1 cellular context compared by ENCODE assay signal in the genomic region with DNA sequence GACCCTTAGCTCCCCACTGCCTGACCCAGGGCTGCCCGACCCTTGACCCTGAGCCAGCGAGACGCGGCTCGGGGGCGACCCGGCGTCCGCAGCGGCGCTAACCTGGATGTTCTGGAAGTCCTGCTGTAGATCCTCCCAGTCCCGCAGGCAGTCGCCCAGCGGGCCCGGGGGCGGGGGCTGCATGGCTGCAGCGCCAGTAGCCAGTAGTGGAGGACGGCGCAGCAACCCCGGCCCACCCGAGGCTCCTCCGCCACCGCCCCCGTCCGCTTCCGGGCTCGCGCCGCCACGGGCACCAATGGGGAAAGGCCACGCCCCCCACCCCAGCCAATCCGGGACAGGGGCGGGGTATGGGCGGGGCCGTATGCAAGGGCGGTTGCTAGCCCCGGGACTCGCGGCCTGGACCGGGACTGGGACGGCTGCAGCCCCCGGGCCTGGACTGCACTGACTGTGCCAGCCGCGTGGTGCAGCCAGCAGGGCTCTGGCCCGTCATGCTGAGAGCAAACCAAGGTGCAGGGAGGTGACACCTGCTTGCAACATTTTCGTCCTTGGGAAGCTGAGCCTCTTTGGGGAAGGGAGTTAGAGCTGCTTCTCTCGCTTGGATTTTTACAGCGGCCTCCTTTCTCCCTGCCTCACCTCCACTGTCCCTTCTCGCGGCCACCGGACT.
TF ChIP-seq lines count a peak whose summit lies in the region.

A gene (minus strand): TSS at position 208 of the 664 bp plus-strand sequence. CDS start 25 bp downstream, at position 183.

TF ChIP-seq in HepG2, 621 proteins besides CTCF, POLR2A, EP300 and RAD21 (continued from another document and continues in another):
- TF ChIP-seq, protein P1, sequence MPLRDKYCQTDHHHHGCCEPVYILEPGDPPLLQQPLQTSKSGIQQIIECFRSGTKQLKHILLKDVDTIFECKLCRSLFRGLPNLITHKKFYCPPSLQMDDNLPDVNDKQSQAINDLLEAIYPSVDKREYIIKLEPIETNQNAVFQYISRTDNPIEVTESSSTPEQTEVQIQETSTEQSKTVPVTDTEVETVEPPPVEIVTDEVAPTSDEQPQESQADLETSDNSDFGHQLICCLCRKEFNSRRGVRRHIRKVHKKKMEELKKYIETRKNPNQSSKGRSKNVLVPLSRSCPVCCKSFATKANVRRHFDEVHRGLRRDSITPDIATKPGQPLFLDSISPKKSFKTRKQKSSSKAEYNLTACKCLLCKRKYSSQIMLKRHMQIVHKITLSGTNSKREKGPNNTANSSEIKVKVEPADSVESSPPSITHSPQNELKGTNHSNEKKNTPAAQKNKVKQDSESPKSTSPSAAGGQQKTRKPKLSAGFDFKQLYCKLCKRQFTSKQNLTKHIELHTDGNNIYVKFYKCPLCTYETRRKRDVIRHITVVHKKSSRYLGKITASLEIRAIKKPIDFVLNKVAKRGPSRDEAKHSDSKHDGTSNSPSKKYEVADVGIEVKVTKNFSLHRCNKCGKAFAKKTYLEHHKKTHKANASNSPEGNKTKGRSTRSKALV (CRISPR knock-in tag; IDR thresholded peaks at IDR 0.05) = no peak
- TF ChIP-seq NAIF1 (CRISPR knock-in tag; IDR thresholded peaks at IDR 0.05; ENCODE audit: borderline replicate concordance) (no peak), MAFF (IDR thresholded peaks at IDR 0.05; ENCODE audit: low read depth, low read length) (no peak), ZNF605 (CRISPR knock-in tag; IDR thresholded peaks at IDR 0.05) (peak; percentile 87), RARA (CRISPR knock-in tag; IDR thresholded peaks at IDR 0.05) (0 out of 2 replicates have a peak, but pooled peaks have one; percentile 4), JUND (CRISPR knock-in tag; IDR thresholded peaks at IDR 0.05) (no peak), MAFG (CRISPR knock-in tag; IDR thresholded peaks at IDR 0.05) (no peak), ZNF101 (CRISPR knock-in tag; IDR thresholded peaks at IDR 0.05; ENCODE audit: borderline replicate concordance, low read depth) (no peak), ZNF33A (CRISPR knock-in tag; IDR thresholded peaks at IDR 0.05; ENCODE audit: borderline replicate concordance) (no peak), ZSCAN20 (CRISPR knock-in tag; IDR thresholded peaks at IDR 0.05; ENCODE audit: borderline replicate concordance) (no peak), CREM (IDR thresholded peaks at IDR 0.05) (no peak), CREM (CRISPR knock-in tag; IDR thresholded peaks at IDR 0.05) (no peak), ZSCAN25 (CRISPR knock-in tag; IDR thresholded peaks at IDR 0.05) (peak; percentile 70), SOX13 (IDR thresholded peaks at IDR 0.05) (no peak), SOX13 (CRISPR knock-in tag; conservative IDR thresholded peaks at IDR 0.05 in 1 of 2, IDR thresholded peaks at IDR 0.05 in 1 of 2) (peak in 1 of 2 experiments; percentile 26; a peak in 1 of 4 replicates), FIP1L1 (IDR thresholded peaks at IDR 0.05; ENCODE audit: borderline replicate concordance, insufficient read depth, low read depth, low read length) (no peak), ZNF30 (CRISPR knock-in tag; IDR thresholded peaks at IDR 0.05) (no peak), ZNF484 (CRISPR knock-in tag; IDR thresholded peaks at IDR 0.05; ENCODE audit: borderline replicate concordance, low read depth) (no peak), ZNF329 (CRISPR knock-in tag; IDR thresholded peaks at IDR 0.05; ENCODE audit: low read depth) (peak; percentile 48; the same call in 1 of the 2 replicates)
- TF ChIP-seq, protein P2, sequence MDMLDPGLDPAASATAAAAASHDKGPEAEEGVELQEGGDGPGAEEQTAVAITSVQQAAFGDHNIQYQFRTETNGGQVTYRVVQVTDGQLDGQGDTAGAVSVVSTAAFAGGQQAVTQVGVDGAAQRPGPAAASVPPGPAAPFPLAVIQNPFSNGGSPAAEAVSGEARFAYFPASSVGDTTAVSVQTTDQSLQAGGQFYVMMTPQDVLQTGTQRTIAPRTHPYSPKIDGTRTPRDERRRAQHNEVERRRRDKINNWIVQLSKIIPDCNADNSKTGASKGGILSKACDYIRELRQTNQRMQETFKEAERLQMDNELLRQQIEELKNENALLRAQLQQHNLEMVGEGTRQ (IDR thresholded peaks at IDR 0.05; ENCODE audit: low read depth, low read length) = no peak
- TF ChIP-seq, protein P2 (CRISPR knock-in tag; IDR thresholded peaks at IDR 0.05; ENCODE audit: borderline replicate concordance) = peak; percentile 58; the same call in 1 of the 2 replicates
- TF ChIP-seq, protein P3, sequence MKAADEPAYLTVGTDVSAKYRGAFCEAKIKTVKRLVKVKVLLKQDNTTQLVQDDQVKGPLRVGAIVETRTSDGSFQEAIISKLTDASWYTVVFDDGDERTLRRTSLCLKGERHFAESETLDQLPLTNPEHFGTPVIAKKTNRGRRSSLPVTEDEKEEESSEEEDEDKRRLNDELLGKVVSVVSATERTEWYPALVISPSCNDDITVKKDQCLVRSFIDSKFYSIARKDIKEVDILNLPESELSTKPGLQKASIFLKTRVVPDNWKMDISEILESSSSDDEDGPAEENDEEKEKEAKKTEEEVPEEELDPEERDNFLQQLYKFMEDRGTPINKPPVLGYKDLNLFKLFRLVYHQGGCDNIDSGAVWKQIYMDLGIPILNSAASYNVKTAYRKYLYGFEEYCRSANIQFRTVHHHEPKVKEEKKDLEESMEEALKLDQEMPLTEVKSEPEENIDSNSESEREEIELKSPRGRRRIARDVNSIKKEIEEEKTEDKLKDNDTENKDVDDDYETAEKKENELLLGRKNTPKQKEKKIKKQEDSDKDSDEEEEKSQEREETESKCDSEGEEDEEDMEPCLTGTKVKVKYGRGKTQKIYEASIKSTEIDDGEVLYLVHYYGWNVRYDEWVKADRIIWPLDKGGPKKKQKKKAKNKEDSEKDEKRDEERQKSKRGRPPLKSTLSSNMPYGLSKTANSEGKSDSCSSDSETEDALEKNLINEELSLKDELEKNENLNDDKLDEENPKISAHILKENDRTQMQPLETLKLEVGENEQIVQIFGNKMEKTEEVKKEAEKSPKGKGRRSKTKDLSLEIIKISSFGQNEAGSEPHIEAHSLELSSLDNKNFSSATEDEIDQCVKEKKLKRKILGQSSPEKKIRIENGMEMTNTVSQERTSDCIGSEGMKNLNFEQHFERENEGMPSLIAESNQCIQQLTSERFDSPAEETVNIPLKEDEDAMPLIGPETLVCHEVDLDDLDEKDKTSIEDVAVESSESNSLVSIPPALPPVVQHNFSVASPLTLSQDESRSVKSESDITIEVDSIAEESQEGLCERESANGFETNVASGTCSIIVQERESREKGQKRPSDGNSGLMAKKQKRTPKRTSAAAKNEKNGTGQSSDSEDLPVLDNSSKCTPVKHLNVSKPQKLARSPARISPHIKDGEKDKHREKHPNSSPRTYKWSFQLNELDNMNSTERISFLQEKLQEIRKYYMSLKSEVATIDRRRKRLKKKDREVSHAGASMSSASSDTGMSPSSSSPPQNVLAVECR (CRISPR knock-in tag; IDR thresholded peaks at IDR 0.05; ENCODE audit: borderline replicate concordance) = peak; percentile 91
- TF ChIP-seq, protein P4, sequence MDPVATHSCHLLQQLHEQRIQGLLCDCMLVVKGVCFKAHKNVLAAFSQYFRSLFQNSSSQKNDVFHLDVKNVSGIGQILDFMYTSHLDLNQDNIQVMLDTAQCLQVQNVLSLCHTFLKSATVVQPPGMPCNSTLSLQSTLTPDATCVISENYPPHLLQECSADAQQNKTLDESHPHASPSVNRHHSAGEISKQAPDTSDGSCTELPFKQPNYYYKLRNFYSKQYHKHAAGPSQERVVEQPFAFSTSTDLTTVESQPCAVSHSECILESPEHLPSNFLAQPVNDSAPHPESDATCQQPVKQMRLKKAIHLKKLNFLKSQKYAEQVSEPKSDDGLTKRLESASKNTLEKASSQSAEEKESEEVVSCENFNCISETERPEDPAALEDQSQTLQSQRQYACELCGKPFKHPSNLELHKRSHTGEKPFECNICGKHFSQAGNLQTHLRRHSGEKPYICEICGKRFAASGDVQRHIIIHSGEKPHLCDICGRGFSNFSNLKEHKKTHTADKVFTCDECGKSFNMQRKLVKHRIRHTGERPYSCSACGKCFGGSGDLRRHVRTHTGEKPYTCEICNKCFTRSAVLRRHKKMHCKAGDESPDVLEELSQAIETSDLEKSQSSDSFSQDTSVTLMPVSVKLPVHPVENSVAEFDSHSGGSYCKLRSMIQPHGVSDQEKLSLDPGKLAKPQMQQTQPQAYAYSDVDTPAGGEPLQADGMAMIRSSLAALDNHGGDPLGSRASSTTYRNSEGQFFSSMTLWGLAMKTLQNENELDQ (CRISPR knock-in tag; IDR thresholded peaks at IDR 0.05; ENCODE audit: borderline replicate concordance) = no peak; the same call in 1 of the 2 replicates
- TF ChIP-seq, protein P5, sequence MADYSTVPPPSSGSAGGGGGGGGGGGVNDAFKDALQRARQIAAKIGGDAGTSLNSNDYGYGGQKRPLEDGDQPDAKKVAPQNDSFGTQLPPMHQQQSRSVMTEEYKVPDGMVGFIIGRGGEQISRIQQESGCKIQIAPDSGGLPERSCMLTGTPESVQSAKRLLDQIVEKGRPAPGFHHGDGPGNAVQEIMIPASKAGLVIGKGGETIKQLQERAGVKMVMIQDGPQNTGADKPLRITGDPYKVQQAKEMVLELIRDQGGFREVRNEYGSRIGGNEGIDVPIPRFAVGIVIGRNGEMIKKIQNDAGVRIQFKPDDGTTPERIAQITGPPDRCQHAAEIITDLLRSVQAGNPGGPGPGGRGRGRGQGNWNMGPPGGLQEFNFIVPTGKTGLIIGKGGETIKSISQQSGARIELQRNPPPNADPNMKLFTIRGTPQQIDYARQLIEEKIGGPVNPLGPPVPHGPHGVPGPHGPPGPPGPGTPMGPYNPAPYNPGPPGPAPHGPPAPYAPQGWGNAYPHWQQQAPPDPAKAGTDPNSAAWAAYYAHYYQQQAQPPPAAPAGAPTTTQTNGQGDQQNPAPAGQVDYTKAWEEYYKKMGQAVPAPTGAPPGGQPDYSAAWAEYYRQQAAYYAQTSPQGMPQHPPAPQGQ (CRISPR knock-in tag; IDR thresholded peaks at IDR 0.05; ENCODE audit: borderline replicate concordance) = no peak
- TF ChIP-seq, protein P6, sequence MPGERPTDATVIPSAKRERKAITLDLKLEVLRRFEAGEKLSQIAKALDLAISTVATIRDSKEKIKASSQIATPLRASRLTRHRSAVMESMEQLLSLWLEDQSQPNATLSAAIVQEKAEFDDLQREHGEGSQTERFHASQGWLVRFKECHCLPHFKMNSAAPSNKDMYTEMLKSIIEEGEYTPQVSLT (CRISPR knock-in tag; IDR thresholded peaks at IDR 0.05; ENCODE audit: borderline replicate concordance, low read depth) = no peak
- TF ChIP-seq, protein P7, sequence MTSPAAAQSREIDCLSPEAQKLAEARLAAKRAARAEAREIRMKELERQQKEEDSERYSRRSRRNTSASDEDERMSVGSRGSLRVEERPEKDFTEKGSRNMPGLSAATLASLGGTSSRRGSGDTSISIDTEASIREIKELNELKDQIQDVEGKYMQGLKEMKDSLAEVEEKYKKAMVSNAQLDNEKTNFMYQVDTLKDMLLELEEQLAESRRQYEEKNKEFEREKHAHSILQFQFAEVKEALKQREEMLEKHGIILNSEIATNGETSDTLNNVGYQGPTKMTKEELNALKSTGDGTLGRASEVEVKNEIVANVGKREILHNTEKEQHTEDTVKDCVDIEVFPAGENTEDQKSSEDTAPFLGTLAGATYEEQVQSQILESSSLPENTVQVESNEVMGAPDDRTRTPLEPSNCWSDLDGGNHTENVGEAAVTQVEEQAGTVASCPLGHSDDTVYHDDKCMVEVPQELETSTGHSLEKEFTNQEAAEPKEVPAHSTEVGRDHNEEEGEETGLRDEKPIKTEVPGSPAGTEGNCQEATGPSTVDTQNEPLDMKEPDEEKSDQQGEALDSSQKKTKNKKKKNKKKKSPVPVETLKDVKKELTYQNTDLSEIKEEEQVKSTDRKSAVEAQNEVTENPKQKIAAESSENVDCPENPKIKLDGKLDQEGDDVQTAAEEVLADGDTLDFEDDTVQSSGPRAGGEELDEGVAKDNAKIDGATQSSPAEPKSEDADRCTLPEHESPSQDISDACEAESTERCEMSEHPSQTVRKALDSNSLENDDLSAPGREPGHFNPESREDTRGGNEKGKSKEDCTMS (CRISPR knock-in tag; conservative IDR thresholded peaks at IDR 0.05) = no peak
- TF ChIP-seq, protein P8, sequence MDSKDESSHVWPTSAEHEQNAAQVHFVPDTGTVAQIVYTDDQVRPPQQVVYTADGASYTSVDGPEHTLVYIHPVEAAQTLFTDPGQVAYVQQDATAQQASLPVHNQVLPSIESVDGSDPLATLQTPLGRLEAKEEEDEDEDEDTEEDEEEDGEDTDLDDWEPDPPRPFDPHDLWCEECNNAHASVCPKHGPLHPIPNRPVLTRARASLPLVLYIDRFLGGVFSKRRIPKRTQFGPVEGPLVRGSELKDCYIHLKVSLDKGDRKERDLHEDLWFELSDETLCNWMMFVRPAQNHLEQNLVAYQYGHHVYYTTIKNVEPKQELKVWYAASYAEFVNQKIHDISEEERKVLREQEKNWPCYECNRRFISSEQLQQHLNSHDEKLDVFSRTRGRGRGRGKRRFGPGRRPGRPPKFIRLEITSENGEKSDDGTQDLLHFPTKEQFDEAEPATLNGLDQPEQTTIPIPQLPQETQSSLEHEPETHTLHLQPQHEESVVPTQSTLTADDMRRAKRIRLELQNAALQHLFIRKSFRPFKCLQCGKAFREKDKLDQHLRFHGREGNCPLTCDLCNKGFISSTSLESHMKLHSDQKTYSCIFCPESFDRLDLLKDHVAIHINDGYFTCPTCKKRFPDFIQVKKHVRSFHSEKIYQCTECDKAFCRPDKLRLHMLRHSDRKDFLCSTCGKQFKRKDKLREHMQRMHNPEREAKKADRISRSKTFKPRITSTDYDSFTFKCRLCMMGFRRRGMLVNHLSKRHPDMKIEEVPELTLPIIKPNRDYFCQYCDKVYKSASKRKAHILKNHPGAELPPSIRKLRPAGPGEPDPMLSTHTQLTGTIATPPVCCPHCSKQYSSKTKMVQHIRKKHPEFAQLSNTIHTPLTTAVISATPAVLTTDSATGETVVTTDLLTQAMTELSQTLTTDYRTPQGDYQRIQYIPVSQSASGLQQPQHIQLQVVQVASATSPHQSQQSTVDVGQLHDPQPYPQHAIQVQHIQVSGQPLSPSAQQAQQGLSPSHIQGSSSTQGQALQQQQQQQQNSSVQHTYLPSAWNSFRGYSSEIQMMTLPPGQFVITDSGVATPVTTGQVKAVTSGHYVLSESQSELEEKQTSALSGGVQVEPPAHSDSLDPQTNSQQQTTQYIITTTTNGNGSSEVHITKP (CRISPR knock-in tag; IDR thresholded peaks at IDR 0.05; ENCODE audit: low read depth) = peak; percentile 77; the same call in 1 of the 2 replicates
- TF ChIP-seq, protein P9, sequence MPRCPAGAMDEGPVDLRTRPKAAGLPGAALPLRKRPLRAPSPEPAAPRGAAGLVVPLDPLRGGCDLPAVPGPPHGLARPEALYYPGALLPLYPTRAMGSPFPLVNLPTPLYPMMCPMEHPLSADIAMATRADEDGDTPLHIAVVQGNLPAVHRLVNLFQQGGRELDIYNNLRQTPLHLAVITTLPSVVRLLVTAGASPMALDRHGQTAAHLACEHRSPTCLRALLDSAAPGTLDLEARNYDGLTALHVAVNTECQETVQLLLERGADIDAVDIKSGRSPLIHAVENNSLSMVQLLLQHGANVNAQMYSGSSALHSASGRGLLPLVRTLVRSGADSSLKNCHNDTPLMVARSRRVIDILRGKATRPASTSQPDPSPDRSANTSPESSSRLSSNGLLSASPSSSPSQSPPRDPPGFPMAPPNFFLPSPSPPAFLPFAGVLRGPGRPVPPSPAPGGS (CRISPR knock-in tag; IDR thresholded peaks at IDR 0.05) = no peak
- TF ChIP-seq, protein P10, sequence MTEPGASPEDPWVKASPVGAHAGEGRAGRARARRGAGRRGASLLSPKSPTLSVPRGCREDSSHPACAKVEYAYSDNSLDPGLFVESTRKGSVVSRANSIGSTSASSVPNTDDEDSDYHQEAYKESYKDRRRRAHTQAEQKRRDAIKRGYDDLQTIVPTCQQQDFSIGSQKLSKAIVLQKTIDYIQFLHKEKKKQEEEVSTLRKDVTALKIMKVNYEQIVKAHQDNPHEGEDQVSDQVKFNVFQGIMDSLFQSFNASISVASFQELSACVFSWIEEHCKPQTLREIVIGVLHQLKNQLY (CRISPR knock-in tag; IDR thresholded peaks at IDR 0.05) = no peak; the same call in 1 of the 2 replicates
